Comparison of ENCODE assay signal across 20 cellular contexts in genomic region chr2:207694811-207695281, GRCh38. TPM values are rescaled to one million over a fixed set of nuclear protein-coding genes. Genes with fewer than 3 reads are reported as not detected.
A peak's percentile ranks its signal among the peaks of the same experiment; 100 is the strongest.
DNase-seq lines count a peak whose midpoint lies in the region; ATAC-seq, FAIRE-seq and TF ChIP-seq lines count a peak whose summit lies in the region.
"Had no signal": no experiment of that assay in that cellular context is flagged by ENCODE, and none has a peak within 500 bp of the region (broad histone marks: within the 10 kb centered on the region; RNA-seq: fewer than 3 reads in every experiment).

No MANE protein-coding gene starts in this region.

- no peak overlapping the region for H3K27ac Mint-ChIP-seq in activated CD4-positive, alpha-beta T cell treated with anti-CD3 and anti-CD28 coated beads for 36 hours
- H3K27ac Mint-ChIP-seq: activated B cell treated with CpG ODN at 0.5 μM for 24 hours; natural killer cell treated with Interleukin-12 subunit alpha and Interleukin-12 subunit beta and Interleukin-15 and Interleukin-18, amount 100 ng/mL, for 72 hours had no signal

- H3K4me1 Mint-ChIP-seq in activated CD4-positive, alpha-beta T cell treated with anti-CD3 and anti-CD28 coated beads for 36 hours = no peaks in the 10 kb centered on the region

- H3K9ac ChIP-seq in MM.1S (ENCODE audit: low read length) = no peak overlapping the region

- no peaks in the 10 kb centered on the region for H4K20me1 ChIP-seq in MM.1S (ENCODE audit: insufficient read depth, low read length)

- H3K27me3 ChIP-seq in MM.1S (replicated peaks; ENCODE audit: insufficient read depth, low read length) = no peaks in the 10 kb centered on the region
- H3K27me3 ChIP-seq: body of pancreas, dorsolateral prefrontal cortex had no signal

- H3K4me3 ChIP-seq in A549 = no peak overlapping the region
- no peak overlapping the region for H3K4me3 ChIP-seq in MM.1S (ENCODE audit: low read length)
- H3K4me3 ChIP-seq: body of pancreas, dorsolateral prefrontal cortex had no signal

- no peaks in the 10 kb centered on the region for H3K9me3 Mint-ChIP-seq in activated CD4-positive, alpha-beta T cell treated with anti-CD3 and anti-CD28 coated beads for 36 hours (ENCODE audit: low read depth)
- H3K9me3 Mint-ChIP-seq: activated B cell treated with CpG ODN at 0.5 μM for 24 hours; natural killer cell treated with Interleukin-12 subunit alpha and Interleukin-12 subunit beta and Interleukin-15 and Interleukin-18, amount 100 ng/mL, for 72 hours had no signal

- no peaks in the 10 kb centered on the region for H3K27me3 Mint-ChIP-seq in activated CD4-positive, alpha-beta T cell treated with anti-CD3 and anti-CD28 coated beads for 36 hours
- H3K27me3 Mint-ChIP-seq: activated B cell treated with CpG ODN at 0.5 μM for 24 hours had no signal

- FAIRE-seq in A549 (lab: Jason Lieb, UNC) = no peak
- FAIRE-seq: A204.1, G401.6, GM18507 had no signal

- H3K4me3 Mint-ChIP-seq in activated CD4-positive, alpha-beta T cell treated with anti-CD3 and anti-CD28 coated beads for 36 hours = no peak overlapping the region
- H3K4me3 Mint-ChIP-seq: activated B cell treated with CpG ODN at 0.5 μM for 24 hours; natural killer cell treated with Interleukin-12 subunit alpha and Interleukin-12 subunit beta and Interleukin-15 and Interleukin-18, amount 100 ng/mL, for 72 hours had no signal

- peak; percentile 56 to 61; a peak in 4 of 6 replicates for ATAC-seq in A549
- peak; percentile 64 for ATAC-seq in GM21360 (IDR thresholded peaks at IDR 0.05; ENCODE audit: unreplicated experiment)
- no peak for ATAC-seq in activated CD4-positive, alpha-beta T cell treated with anti-CD3 and anti-CD28 coated beads for 36 hours
- ATAC-seq in HG03521 (IDR thresholded peaks at IDR 0.05; ENCODE audit: unreplicated experiment) = no peak
- ATAC-seq: body of pancreas; natural killer cell treated with Interleukin-12 subunit alpha and Interleukin-12 subunit beta and Interleukin-15 and Interleukin-18, amount 100 ng/mL, for 72 hours had no signal

- H3F3A ChIP-seq in MM.1S (ENCODE audit: insufficient read depth, low read length) = no peaks in the 10 kb centered on the region

- H3K27ac ChIP-seq in A549 (peak overlapping the region; percentile 15 to 65; a peak in 5 of 6 replicates), MM.1S (ENCODE audit: low read length) (no peak overlapping the region)
- H3K27ac ChIP-seq: body of pancreas, dorsolateral prefrontal cortex had no signal

- WGBS in A549 (ENCODE audit: missing lambda C conversion rate) = 13% methylated on average over 4 of the region's 4 CpGs

- no peaks in the 10 kb centered on the region for H3K36me3 ChIP-seq in MM.1S (replicated peaks; ENCODE audit: insufficient read depth, low read length)

- intact Hi-C loops in activated CD4-positive, alpha-beta T cell treated with anti-CD3 and anti-CD28 coated beads for 36 hours (cut with DNase I, micrococcal nuclease) = no loop called here

- DNase-seq in A549 (ENCODE audit: low read depth in 1 of 2, low spot score in 1 of 2) (no peak), MM.1S (no peak), fibroblast of peridontal ligament (ENCODE audit: extremely low read depth) (peak; percentile 35), NCI-H446 (lab: John Stamatoyannopoulos, UW) (no peak), T-helper 9 cell (no peak)
- DNase-seq in activated CD4-positive, alpha-beta T cell treated with anti-CD3 and anti-CD28 coated beads for 36 hours = no peak
- DNase-seq: activated B cell treated with CpG ODN at 0.5 μM for 24 hours; activated effector memory CD4-positive, alpha-beta T cell treated with anti-CD3 and anti-CD28 coated beads, Interleukin-2, amount 50 U/mL, for 16 hours; body of pancreas; dorsolateral prefrontal cortex; GOT3; Kasumi-1; NCI-H2029; NCI-H524 treated with DMSO at 0.1 percent for 48 hours had no signal

- H3K36me3 Mint-ChIP-seq in activated CD4-positive, alpha-beta T cell treated with anti-CD3 and anti-CD28 coated beads for 36 hours (ENCODE audit: low read depth) = no peaks in the 10 kb centered on the region
- H3K36me3 Mint-ChIP-seq: natural killer cell treated with Interleukin-12 subunit alpha and Interleukin-12 subunit beta and Interleukin-15 and Interleukin-18, amount 100 ng/mL, for 72 hours had no signal

- no peaks in the 10 kb centered on the region for H3K9me2 ChIP-seq in MM.1S (replicated peaks; ENCODE audit: insufficient read depth, low read length)

- H3K9me3 ChIP-seq in A549 (no peaks in the 10 kb centered on the region), MM.1S (replicated peaks; ENCODE audit: insufficient read depth, low read length) (no peaks in the 10 kb centered on the region)
- H3K9me3 ChIP-seq: body of pancreas had no signal

- H3K4me1 ChIP-seq in A549 (peaks cover 20% of the 10 kb centered on the region), MM.1S (ENCODE audit: low read length) (no peaks in the 10 kb centered on the region)
- H3K4me1 ChIP-seq: body of pancreas had no signal

- TF ChIP-seq CTCF in A549 (IDR thresholded peaks at IDR 0.05) = no peak
- no peak for TF ChIP-seq CTCF in MM.1S (IDR thresholded peaks at IDR 0.05; ENCODE audit: low read length)

- no peak for TF ChIP-seq EP300 in A549 (IDR thresholded peaks at IDR 0.05)

- CTCF ChIA-PET in A549 (lab: Yijun Ruan, JAX) = interaction anchor here (1.0 to 5.8 kb wide), 8 partner anchors 11 to 346 kb away, joined by 3 to 49 read pairs (median 6); partner anchors contain the start of genes CCNYL1 and METTL21A
- CTCF ChIA-PET in activated CD4-positive, alpha-beta T cell treated with anti-CD3 and anti-CD28 coated beads for 36 hours (lab: Charles Lee) = interaction anchor here (4.0 kb wide), 1 partner anchor 346 kb away, joined by 12 read pairs; no protein-coding TSS in a partner anchor

- no peak for TF ChIP-seq POLR2A in A549 (IDR thresholded peaks at IDR 0.05; ENCODE audit: low read length)

- POLR2A ChIA-PET in A549 (lab: Yijun Ruan, JAX) = interaction anchor here (1.0 to 2.0 kb wide), 2 partner anchors 16 to 31 kb away, joined by 3 to 8 read pairs; partner anchors contain the start of gene CCNYL1
- POLR2A ChIA-PET in activated CD4-positive, alpha-beta T cell treated with anti-CD3 and anti-CD28 coated beads for 36 hours (lab: Charles Lee) = no interaction called here

- H3K4me2 ChIP-seq in A549 (peak overlapping the region; percentile 66), MM.1S (ENCODE audit: low read depth, low read length) (no peak overlapping the region)

- peak overlapping the region; percentile 41 for H2AFZ ChIP-seq in MM.1S (ENCODE audit: low read length)

- no peak for TF ChIP-seq RAD21 in A549 (conservative IDR thresholded peaks at IDR 0.05 in 1 of 2, IDR thresholded peaks at IDR 0.05 in 1 of 2)

- H3K79me2 ChIP-seq in MM.1S (ENCODE audit: low read length) = no peaks in the 10 kb centered on the region

TF ChIP-seq in A549, 52 proteins besides CTCF, POLR2A, EP300 and RAD21:
- TF ChIP-seq MAZ (IDR thresholded peaks at IDR 0.05; ENCODE audit: borderline replicate concordance, low read depth, low read length) (no peak), NR3C1 (IDR thresholded peaks at IDR 0.05) (no peak), CHD2 (IDR thresholded peaks at IDR 0.05; ENCODE audit: low read length, partially characterized antibody) (no peak), ELK1 (IDR thresholded peaks at IDR 0.05; ENCODE audit: low read depth, low read length) (no peak), EHMT2 (IDR thresholded peaks at IDR 0.05; ENCODE audit: low read depth) (no peak), CEBPB (IDR thresholded peaks at IDR 0.05) (peak in 1 of 2 experiments; percentile 3; a peak in 1 of 4 replicates), KDM5A (IDR thresholded peaks at IDR 0.05) (no peak), MAX (IDR thresholded peaks at IDR 0.05) (peak; percentile 44; the same call in 1 of the 2 replicates)
TF ChIP-seq in A549: peak in this region for 2.

RNA-seq across cellular contexts. Expression of gene CCNYL1, which starts 16.6 kb away (rescaled TPM):
- polyA plus RNA-seq in A549 (2011; rRNA removed) (31.6 and 38.7 TPM in 2 replicates), A549 (2017; fragmentation: RNase III; extraction: RNeasy Plus Mini Kit Qiagen cat#74134 plus additional on column Dnase treatment) (16.9 to 20.8 TPM (median 17.7 TPM) in 3 replicates)
- polyA plus RNA-seq in A549 (2012; cell fraction: cytosol; rRNA removed) = 13.0 and 14.8 TPM in 2 replicates
- polyA plus RNA-seq in A549 (2012; cell fraction: nucleus; rRNA removed) = 9.4 and 12.8 TPM in 2 replicates
- 9.6 and 11.0 TPM in 2 replicates for polyA minus RNA-seq in A549 (2011; rRNA and poly(A)+ RNA removed)
- total RNA-seq in activated CD4-positive, alpha-beta T cell treated with anti-CD3 and anti-CD28 coated beads for 36 hours = 1 to 10 TPM; 4.0 to 5.5 TPM

Comparison
In these comparisons a context has a peak if more than half of its experiments do, and no peak if none do; other contexts are left out.
1. ATAC-seq: peak in A549 (2 of 2) and GM21360 (single experiment); none in activated CD4-positive, alpha-beta T cell treated with anti-CD3 and anti-CD28 coated beads for 36 hours (single experiment) and HG03521 (single experiment).